Comparison of ENCODE assay signal across 1 cellular context in genomic region chr4:38819569-38819968, GRCh38.
TF ChIP-seq lines count a peak whose summit lies in the region.

No MANE protein-coding gene starts in this region.

TF ChIP-seq in GM12878, 131 proteins besides CTCF, POLR2A, EP300 and RAD21 (continued from another document):
- no peak for TF ChIP-seq PRDM15 (CRISPR knock-in tag; IDR thresholded peaks at IDR 0.05)
- TF ChIP-seq TBL1XR1 (IDR thresholded peaks at IDR 0.05; ENCODE audit: low read depth, low read length), result no peak
- peak; percentile 69 for TF ChIP-seq BCL11A (IDR thresholded peaks at IDR 0.05; ENCODE audit: low read depth, low read length)
- peak; percentile 93 to 95 for TF ChIP-seq IKZF2 (IDR thresholded peaks at IDR 0.05)
- TF ChIP-seq RELB (IDR thresholded peaks at IDR 0.05; ENCODE audit: low read depth), result peak; percentile 97
- TF ChIP-seq ZNF592 (IDR thresholded peaks at IDR 0.05), result peak; percentile 72; the same call in 1 of the 2 replicates
- TF ChIP-seq NFYA (IDR thresholded peaks at IDR 0.05; ENCODE audit: borderline replicate concordance, low read depth, low read length), result no peak
- TF ChIP-seq ELK1 (IDR thresholded peaks at IDR 0.05; ENCODE audit: low read depth, low read length), result no peak
